In the genomic region with DNA sequence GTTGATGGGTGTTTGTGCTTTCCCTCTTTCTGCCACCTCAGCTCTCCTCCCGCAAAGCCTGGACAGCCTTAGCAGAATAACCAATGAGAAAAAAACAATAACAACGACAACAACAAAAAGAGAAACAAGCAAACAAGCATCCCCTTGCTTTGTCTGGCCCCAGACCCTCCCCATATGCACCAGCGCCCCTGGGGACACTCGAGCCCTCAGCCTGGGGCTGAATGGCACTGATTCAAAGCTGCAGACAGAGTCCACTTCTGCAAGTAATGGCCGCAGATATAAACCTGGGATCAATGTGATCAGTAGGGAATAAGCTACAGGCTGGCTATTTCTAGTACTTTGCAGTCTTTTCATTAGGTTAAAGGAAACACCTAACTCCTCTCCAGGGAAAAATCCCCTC, we compare ENCODE assay signal across 19 cellular contexts.
"Had no signal": no experiment of that assay in that cellular context is flagged by ENCODE, and none has a peak within 500 bp of the region (broad histone marks: within the 10 kb centered on the region; RNA-seq: fewer than 3 reads in every experiment).

No MANE protein-coding gene starts in this region.

- DNase-seq: activated CD4-positive, alpha-beta memory T cell treated with anti-CD3 and anti-CD28 coated beads, Interleukin-2, amount 10 ng/mL, durations not matched to agents 7 days and 5 days; activated CD4-positive, alpha-beta T cell treated with anti-CD3 and anti-CD28 coated beads, Interleukin-2, amount 10 ng/mL, durations not matched to agents 7 days and 5 days; activated CD4-positive, CD25-positive, alpha-beta regulatory T cell treated with anti-CD3 and anti-CD28 coated beads, Interleukin-2, amount 50 U/mL, for 72 hours; activated naive CD4-positive, alpha-beta T cell treated with Interleukin-2 at 50 U/mL for 16 hours; activated T-cell treated with anti-CD3 and anti-CD28 coated beads, Interleukin-2, amount 50 U/mL, for 48 hours; caudate nucleus; cortex of kidney; foreskin fibroblast; heart right ventricle; naive thymus-derived CD8-positive, alpha-beta T cell; right cardiac atrium; stimulated activated CD4-positive, alpha-beta T cell treated with anti-CD3 and anti-CD28 coated beads, Interleukin-15, amount 100 ng/mL, for 24 hours; stimulated activated CD4-positive, alpha-beta T cell treated with anti-CD3 and anti-CD28 coated beads, Interleukin-2, amount 100 ng/mL, for 24 hours; stimulated activated naive B cell treated with anti-CD40 and anti-IgM and Interleukin-4, amounts not matched to agents 10 μg/mL and 1 μg/mL and 100 μg/mL, for 72 hours; stomach; T1000; thyroid gland; WERI-Rb-1 had no signal

- H3K27me3 ChIP-seq: heart right ventricle, stomach, thyroid gland, upper lobe of left lung had no signal

- H3K27ac ChIP-seq: heart right ventricle, stomach, thyroid gland, upper lobe of left lung, WERI-Rb-1 had no signal

- H3K9me3 ChIP-seq: heart right ventricle, stomach, thyroid gland, upper lobe of left lung had no signal

- H3K36me3 ChIP-seq: heart right ventricle, stomach, thyroid gland, upper lobe of left lung, WERI-Rb-1 had no signal

- H3K4me1 ChIP-seq: heart right ventricle, stomach, thyroid gland, upper lobe of left lung had no signal

- H3K4me3 ChIP-seq: heart right ventricle, stomach, thyroid gland, upper lobe of left lung had no signal
